In the genomic region with DNA sequence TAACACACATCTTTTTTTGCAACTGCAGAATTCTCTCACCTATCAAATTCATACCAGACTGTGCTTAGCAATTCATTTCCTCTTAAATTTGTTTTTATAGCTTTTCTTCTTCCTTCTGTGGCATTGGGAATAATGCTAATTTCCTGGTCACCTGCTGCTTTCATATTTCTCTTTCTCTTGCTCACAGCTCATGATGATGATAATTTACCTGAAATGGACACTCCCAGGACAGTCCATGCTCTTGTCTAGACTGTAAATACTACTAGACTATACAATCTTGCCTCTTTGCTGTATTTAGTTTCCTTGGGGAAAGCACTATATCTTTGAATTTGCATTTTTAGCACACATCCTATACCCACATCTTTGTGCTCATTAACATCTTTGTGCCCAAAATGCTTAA, we compare ENCODE assay signal across 4 cellular contexts. TPM values are rescaled to one million over a fixed set of nuclear protein-coding genes. Genes with fewer than 3 reads are reported as not detected.
"Had no signal": no experiment of that assay in that cellular context is flagged by ENCODE, and none has a peak within 500 bp of the region (broad histone marks: within the 10 kb centered on the region; RNA-seq: fewer than 3 reads in every experiment).

No MANE protein-coding gene starts in this region.

- ATAC-seq: GM12878 had no signal

- H3K4me3 ChIP-seq: GM12878 had no signal

- DNase-seq: GDM1, GF-D8 had no signal

RNA-seq across cellular contexts. Expression of a gene that starts 15.5 kb away (rescaled TPM):
- total RNA-seq: G401, GM12878 had no signal
- polyA plus RNA-seq: GM12878 had no signal

RNA-seq across cellular contexts. Expression of a gene that starts 27.5 kb away (rescaled TPM):
- total RNA-seq: G401 had no signal

RNA-seq across cellular contexts. Expression of a gene that starts 37.7 kb away (rescaled TPM):
- total RNA-seq: G401 had no signal
